22 cellular contexts compared by ENCODE assay signal in genomic region chr9:125803526-125803925, GRCh38. TPM values are rescaled to one million over a fixed set of nuclear protein-coding genes. Genes with fewer than 3 reads are reported as not detected.
DNase-seq lines count a peak whose midpoint lies in the region; ATAC-seq, FAIRE-seq and TF ChIP-seq lines count a peak whose summit lies in the region.
"Had no signal": no experiment of that assay in that cellular context is flagged by ENCODE, and none has a peak within 500 bp of the region (broad histone marks: within the 10 kb centered on the region; RNA-seq: fewer than 3 reads in every experiment).

No MANE protein-coding gene starts in this region.

- ATAC-seq in HepG2 = no peak
- no peak for ATAC-seq in right lobe of liver
- ATAC-seq: A549; CD8-positive, alpha-beta T cell had no signal

- H3K36me3 Mint-ChIP-seq in HFFc6 (ENCODE audit: low read depth) = no peaks in the 10 kb centered on the region
- H3K36me3 Mint-ChIP-seq: CD8-positive, alpha-beta T cell had no signal

- no peak for TF ChIP-seq RAD21 in HepG2 (CRISPR knock-in tag; IDR thresholded peaks at IDR 0.05)

- no peak overlapping the region for H3K4me2 ChIP-seq in HepG2 (ENCODE audit: low read depth, low read length)
- no peak overlapping the region for H3K4me2 ChIP-seq in osteoblast (ENCODE audit: insufficient read depth, low read length)
- H3K4me2 ChIP-seq: A549; BLaER1 treated with 17β-estradiol and CSF1 and Interleukin-3, amounts not matched to agents 10 nM and 100 nM had no signal

- TF ChIP-seq EP300 in HepG2 (IDR thresholded peaks at IDR 0.05; ENCODE audit: low read depth in 2 of 2, low read length in 2 of 2) (no peak), HepG2 (CRISPR knock-in tag; IDR thresholded peaks at IDR 0.05; ENCODE audit: borderline replicate concordance) (no peak)

- no TSS peak for BruUV-seq in HepG2 (replicated peaks; lab: Mats Ljungman, UMichigan)

- intact Hi-C loops in HepG2 (cut with micrococcal nuclease; ENCODE audit: unreplicated experiment) = no loop called here
- intact Hi-C loops in right lobe of liver (cut with DNase I) = no loop called here

- no peak for DNase-seq in HepG2 (ENCODE audit: low spot score)
- no peak for DNase-seq in right lobe of liver
- DNase-seq in HFFc6 = no peak
- peak; percentile 17 for DNase-seq in osteoblast (ENCODE audit: insufficient read length, low spot score, missing footprints)
- DNase-seq in GM12892 (ENCODE audit: insufficient read length) = no peak
- no peak for DNase-seq in superior temporal gyrus (ENCODE audit: extremely low spot score)
- DNase-seq: AML-193; Caco-2; Calu3; CD4-positive, alpha-beta T cell; CD8-positive, alpha-beta T cell; DMS79 treated with DMSO at 0.1 percent for 48 hours; GF-D8 had no signal

- no peak overlapping the region for H2AFZ ChIP-seq in HepG2 (ENCODE audit: low read length)
- no peak overlapping the region for H2AFZ ChIP-seq in osteoblast (ENCODE audit: low read length)

- POLR2A ChIA-PET in HepG2 (lab: Yijun Ruan, JAX) = no interaction called here

- H3K9ac ChIP-seq in HepG2 (ENCODE audit: insufficient read depth, low read depth, low read length) = no peak overlapping the region
- H3K9ac ChIP-seq: BLaER1 treated with 17β-estradiol and CSF1 and Interleukin-3, amounts not matched to agents 10 nM and 100 nM had no signal

- H3K79me2 ChIP-seq in HepG2 (ENCODE audit: insufficient read depth, low read length) (no peaks in the 10 kb centered on the region), osteoblast (ENCODE audit: insufficient read depth, low read length) (peaks cover 65% of the 10 kb centered on the region)

- H3K27ac ChIP-seq in HepG2 (ENCODE audit: extremely low read length, insufficient read depth, low read length) (no peak overlapping the region), right lobe of liver (no peak overlapping the region), osteoblast (ENCODE audit: low read depth, low read length) (no peak overlapping the region)
- H3K27ac ChIP-seq: 22Rv1; A549; BLaER1 treated with 17β-estradiol and CSF1 and Interleukin-3, amounts not matched to agents 10 nM and 100 nM; C4-2B had no signal

- no peaks in the 10 kb centered on the region for H3K4me1 Mint-ChIP-seq in HFFc6 (ENCODE audit: low read depth)
- H3K4me1 Mint-ChIP-seq: B cell had no signal

- WGBS in HepG2 (ENCODE audit: low lambda C conversion rate) = 84% methylated on average over 2 of the region's 2 CpGs
- WGBS in right lobe of liver (ENCODE audit: insufficient coverage, low coverage, low lambda C conversion rate, missing lambda C conversion rate) = 87% methylated on average over 2 of the region's 2 CpGs

- TF ChIP-seq POLR2A in HepG2 (IDR thresholded peaks at IDR 0.05; ENCODE audit: insufficient read depth in 1 of 2, low read depth in 2 of 2, low read length in 2 of 2) (no peak), right lobe of liver (IDR thresholded peaks at IDR 0.05) (no peak), GM12892 (IDR thresholded peaks at IDR 0.05; ENCODE audit: low read depth, low read length) (no peak)

- H3K4me1 ChIP-seq in HepG2 (ENCODE audit: insufficient read depth, low read length) (no peaks in the 10 kb centered on the region), right lobe of liver (peaks cover 0 to 1% (median under 1%) of the 10 kb centered on the region in 4 donors), osteoblast (ENCODE audit: insufficient read depth, low read length) (peaks cover 31% of the 10 kb centered on the region)
- H3K4me1 ChIP-seq: BLaER1 treated with 17β-estradiol and CSF1 and Interleukin-3, amounts not matched to agents 10 nM and 100 nM; Caco-2 had no signal

- H3K9me3 ChIP-seq in HepG2 (ENCODE audit: low read length) (no peaks in the 10 kb centered on the region), right lobe of liver (no peaks in the 10 kb centered on the region), osteoblast (ENCODE audit: low read depth, low read length) (no peaks in the 10 kb centered on the region)
- H3K9me3 ChIP-seq: A549; BLaER1 treated with 17β-estradiol and CSF1 and Interleukin-3, amounts not matched to agents 10 nM and 100 nM; Caco-2 had no signal

- CTCF ChIA-PET in HepG2 (lab: Yijun Ruan, JAX; ENCODE audit: low intra/inter-chr PET ratio, low total read pairs) = no interaction called here

- no peaks in the 10 kb centered on the region for H3K36me3 ChIP-seq in HepG2 (replicated peaks in 1 of 2; ENCODE audit: control insufficient read depth in 1 of 2, insufficient read depth in 2 of 2, low read length in 2 of 2)
- no peaks in the 10 kb centered on the region for H3K36me3 ChIP-seq in right lobe of liver
- H3K36me3 ChIP-seq in osteoblast (ENCODE audit: insufficient read depth, low read length) = no peaks in the 10 kb centered on the region

- peak overlapping the region; percentile 42 for H3K27ac Mint-ChIP-seq in HFFc6
- H3K27ac Mint-ChIP-seq: B cell; CD4-positive, alpha-beta T cell; CD8-positive, alpha-beta T cell had no signal

- no peak overlapping the region for H3K4me3 ChIP-seq in HepG2 (replicated peaks in 1 of 3; ENCODE audit: insufficient read depth in 1 of 3, low read depth in 2 of 3, low read length in 3 of 3)
- H3K4me3 ChIP-seq in right lobe of liver = no peak overlapping the region
- H3K4me3 ChIP-seq in osteoblast (ENCODE audit: insufficient read depth, low read length) = no peak overlapping the region
- H3K4me3 ChIP-seq: A549; BLaER1 treated with 17β-estradiol and CSF1 and Interleukin-3, amounts not matched to agents 10 nM and 100 nM had no signal

- no peak for TF ChIP-seq CTCF in HepG2 (CRISPR knock-in tag; IDR thresholded peaks at IDR 0.05)
- TF ChIP-seq CTCF in right lobe of liver (IDR thresholded peaks at IDR 0.05) = no peak
- TF ChIP-seq CTCF in HFFc6 (IDR thresholded peaks at IDR 0.05) = no peak
- TF ChIP-seq CTCF in osteoblast (IDR thresholded peaks at IDR 0.05; ENCODE audit: extremely low read depth, low read depth, low read length) = no peak

- no peak for FAIRE-seq in HepG2 (lab: Jason Lieb, UNC)
- FAIRE-seq in GM12892 (lab: Jason Lieb, UNC) = no peak
- FAIRE-seq: A549, D721Med, G401.6, GM12891, GM18507 had no signal

- H3K27me3 ChIP-seq in HepG2 (ENCODE audit: control insufficient read depth in 1 of 2, insufficient read depth in 2 of 2, low read length in 2 of 2) (no peaks in the 10 kb centered on the region), right lobe of liver (no peaks in the 10 kb centered on the region), osteoblast (ENCODE audit: insufficient read depth, low read length) (no peaks in the 10 kb centered on the region)
- H3K27me3 ChIP-seq: BLaER1 treated with 17β-estradiol and CSF1 and Interleukin-3, amounts not matched to agents 10 nM and 100 nM had no signal

- no peaks in the 10 kb centered on the region for H3K9me3 Mint-ChIP-seq in HFFc6
- H3K9me3 Mint-ChIP-seq: CD4-positive, alpha-beta T cell; CD8-positive, alpha-beta T cell had no signal

- H4K20me1 ChIP-seq in HepG2 (ENCODE audit: insufficient read depth, low read length) (no peaks in the 10 kb centered on the region), osteoblast (ENCODE audit: insufficient read depth, low read length) (peaks cover 3% of the 10 kb centered on the region)
- H4K20me1 ChIP-seq: BLaER1 treated with 17β-estradiol and CSF1 and Interleukin-3, amounts not matched to agents 10 nM and 100 nM had no signal

- in situ Hi-C loops in HepG2 (cut with HindIII; ENCODE audit: extremely low pct_ligation_motif_present, low pct_unique_long_range_greater_than_20kb) = no loop called here

- H3K27me3 Mint-ChIP-seq in HFFc6 (ENCODE audit: insufficient read depth) = no peaks in the 10 kb centered on the region
- H3K27me3 Mint-ChIP-seq: B cell; CD4-positive, alpha-beta T cell had no signal

- no peak overlapping the region for H3K4me3 Mint-ChIP-seq in HFFc6
- H3K4me3 Mint-ChIP-seq: B cell; CD4-positive, alpha-beta T cell; CD8-positive, alpha-beta T cell had no signal

RNA-seq across cellular contexts. Expression of gene PBX3, which starts 56.4 kb away (rescaled TPM):
- total RNA-seq in HepG2 (2016; rRNA removed; fragmentation: Illumina TruSeq; extraction: Trizol) (9.1 and 11.2 TPM in 2 replicates), right lobe of liver (10 to 100 TPM; 13.0 to 20.2 (median 15.0) TPM), osteoblast (34.7 and 38.0 TPM in 2 replicates)
- 5.7 and 6.3 TPM in 2 replicates for total RNA-seq in HepG2 (2016; cell fraction: cytosol; rRNA removed; fragmentation: Illumina TruSeq; extraction: Trizol; ENCODE audit: low read depth)
- total RNA-seq in HepG2 (2016; cell fraction: insoluble cytoplasmic fraction; rRNA removed; fragmentation: Illumina TruSeq; extraction: Trizol) = 9.3 and 12.6 TPM in 2 replicates
- 9.0 and 10.8 TPM in 2 replicates for total RNA-seq in HepG2 (2016; cell fraction: membrane; rRNA removed; fragmentation: Illumina TruSeq; extraction: Trizol)
- total RNA-seq in HepG2 (2016; cell fraction: nucleus; rRNA removed; fragmentation: Illumina TruSeq; extraction: Trizol) = 33.5 and 37.6 TPM in 2 replicates
- polyA plus RNA-seq in HepG2 (2011; rRNA removed) = 4.0 and 6.0 TPM in 2 replicates
- polyA plus RNA-seq in HepG2 (2011; cell fraction: cytosol; rRNA removed) = 3.6 and 3.8 TPM in 2 replicates
- 2.9 and 3.4 TPM in 2 replicates for polyA plus RNA-seq in HepG2 (2011; cell fraction: nucleus; rRNA removed)
- 3.7 and 4.6 TPM in 2 replicates for polyA plus RNA-seq in HepG2 (2012)
- polyA plus RNA-seq in HepG2 (2016; cell fraction: cytosol; fragmentation: Illumina TruSeq; extraction: Trizol; ENCODE audit: low read depth) = 4.4 and 6.4 TPM in 2 replicates
- 12.2 and 14.4 TPM in 2 replicates for polyA plus RNA-seq in HepG2 (2016; cell fraction: insoluble cytoplasmic fraction; fragmentation: Illumina TruSeq; extraction: Trizol; ENCODE audit: low read depth)
- 10.9 and 12.0 TPM in 2 replicates for polyA plus RNA-seq in HepG2 (2016; cell fraction: membrane; fragmentation: Illumina TruSeq; extraction: Trizol; ENCODE audit: low read depth)
- 13.5 and 14.5 TPM in 2 replicates for polyA plus RNA-seq in HepG2 (2016; cell fraction: nucleus; fragmentation: Illumina TruSeq; extraction: Trizol; ENCODE audit: insufficient read depth, low read depth)
- polyA minus RNA-seq in HepG2 (2011; rRNA and poly(A)+ RNA removed; ENCODE audit: low replicate concordance) = 13.3 and 40.9 TPM in 2 replicates
- 2.7 and 4.6 TPM in 2 replicates for polyA minus RNA-seq in HepG2 (2011; cell fraction: cytosol; rRNA and poly(A)+ RNA removed)
- polyA minus RNA-seq in HepG2 (2011; cell fraction: nucleus; rRNA and poly(A)+ RNA removed) = 36.1 and 42.9 TPM in 2 replicates
- total RNA-seq in HFFc6 (2021; fragmentation: NEBNext Ultra II Directional; extraction: Animal tissue kit (Norgen Biotek cat#: 25700)) = 10 to 100 TPM; 32.2 to 44.3 (median 40.3) TPM
- 25.3 TPM for polyA plus RNA-seq in GM12892 (2012; ENCODE audit: missing spikeins)
